Comparison of ENCODE assay signal across 8 cellular contexts in the genomic region with DNA sequence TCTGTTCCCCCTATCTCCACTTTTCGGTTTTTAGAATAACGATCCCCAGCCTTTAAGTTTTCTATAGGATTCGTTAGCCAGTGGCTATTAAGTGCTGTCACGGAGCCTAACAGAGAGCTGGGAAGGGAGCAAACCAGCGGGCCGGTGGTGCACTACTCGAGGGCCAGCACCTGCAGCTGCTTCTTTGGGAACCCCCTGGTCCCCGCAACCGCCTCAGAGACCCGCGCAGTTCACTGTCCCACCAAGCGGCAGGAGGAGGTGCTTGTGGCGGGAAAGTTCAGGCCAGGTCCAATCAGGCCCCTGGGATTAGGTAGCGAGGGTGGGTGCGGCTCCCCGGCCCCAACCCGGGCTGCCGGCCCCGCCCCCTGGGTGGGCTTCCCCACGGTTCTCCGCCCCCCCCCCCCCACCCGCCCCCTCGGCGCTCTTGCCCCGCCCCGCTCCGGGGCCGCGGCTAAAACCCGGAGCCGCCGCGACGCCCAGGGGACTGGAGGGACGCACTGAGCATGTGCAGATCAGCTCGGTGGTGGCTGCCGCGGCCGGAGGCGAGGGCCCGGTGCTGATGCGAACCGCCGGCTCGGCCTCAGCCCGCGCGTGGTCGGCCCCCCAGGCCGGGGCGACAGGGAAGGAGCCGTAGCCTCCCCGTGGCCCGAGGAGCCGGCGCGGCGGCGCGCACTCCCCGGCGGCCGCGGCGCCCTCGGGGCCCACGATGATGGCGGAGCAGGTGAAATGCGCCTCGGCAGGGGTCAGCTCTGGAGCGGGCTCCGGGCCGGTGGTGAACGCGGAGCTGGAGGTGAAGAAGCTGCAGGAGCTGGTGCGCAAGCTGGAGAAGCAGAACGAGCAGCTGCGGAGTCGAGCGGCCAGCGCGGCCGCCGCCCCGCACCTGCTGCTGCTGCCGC. TPM values are rescaled to one million over a fixed set of nuclear protein-coding genes. Genes with fewer than 3 reads are reported as not detected.
DNase-seq lines count a peak whose midpoint lies in the region; ATAC-seq and TF ChIP-seq lines count a peak whose summit lies in the region.

A gene (plus strand): TSS at position 480 of the 896 bp plus-strand sequence. CDS start 227 bp downstream, at position 707.

- ATAC-seq in GM19023 (IDR thresholded peaks at IDR 0.05; ENCODE audit: unreplicated experiment) (peak; percentile 77), HG03342 (IDR thresholded peaks at IDR 0.05; ENCODE audit: unreplicated experiment) (peak; percentile 67), lower lobe of right lung (peak; percentile 94 to 95)

- intact Hi-C loops in activated CD4-positive, alpha-beta T cell treated with anti-CD3 and anti-CD28 coated beads, Interleukin-2, amount 10 ng/mL, durations not matched to agents 24 days and 14 days (cut with micrococcal nuclease): loop anchor here (1.0 to 5.0 kb wide), 4 partner anchors 54 to 810 kb away; a partner anchor contains a TSS
- intact Hi-C loops in dendritic cell treated with granulocyte-macrophage colony-stimulating factor and Interleukin-4, amounts not matched to agents 40 ng/mL and 50 ng/mL, for 4 days (cut with micrococcal nuclease): no loop called here
- intact Hi-C loops in lower lobe of right lung (cut with DNase I): no loop called here

- TF ChIP-seq CTCF in lower lobe of right lung (IDR thresholded peaks at IDR 0.05): no peak

- H3K27ac Mint-ChIP-seq in activated CD4-positive, alpha-beta T cell treated with anti-CD3 and anti-CD28 coated beads, Interleukin-2, amount 10 ng/mL, durations not matched to agents 24 days and 14 days: peak within 1 kb of the TSS; percentile 68
- peak within 1 kb of the TSS; percentile 42 for H3K27ac Mint-ChIP-seq in dendritic cell treated with granulocyte-macrophage colony-stimulating factor and Interleukin-4, amounts not matched to agents 40 ng/mL and 50 ng/mL, for 4 days

- DNase-seq in AG08395 (ENCODE audit: low spot score) (peak; percentile 37), NCI-H510A treated with DMSO at 0.1 percent for 48 hours (lab: John Stamatoyannopoulos, UW) (peak; percentile 30), lower lobe of right lung (peak; percentile 83)
- DNase-seq in activated CD4-positive, alpha-beta T cell treated with anti-CD3 and anti-CD28 coated beads, Interleukin-2, amount 10 ng/mL, durations not matched to agents 24 days and 14 days: peak; percentile 94
- DNase-seq in stimulated activated CD4-positive, alpha-beta T cell treated with anti-CD3 and anti-CD28 coated beads, TNF-alpha, amount 100 ng/mL, for 24 hours (ENCODE audit: low read depth in 3 of 3): peak; percentile 64 to 73 (median 64)

- H3K4me3 ChIP-seq in lower lobe of right lung: peak within 1 kb of the TSS; percentile 71

- H3K4me3 Mint-ChIP-seq in activated CD4-positive, alpha-beta T cell treated with anti-CD3 and anti-CD28 coated beads, Interleukin-2, amount 10 ng/mL, durations not matched to agents 24 days and 14 days: peak within 1 kb of the TSS; percentile 99
- H3K4me3 Mint-ChIP-seq in dendritic cell treated with granulocyte-macrophage colony-stimulating factor and Interleukin-4, amounts not matched to agents 40 ng/mL and 50 ng/mL, for 4 days: peak within 1 kb of the TSS; percentile 97

- no peaks in the 10 kb centered on the region for H3K9me3 Mint-ChIP-seq in activated CD4-positive, alpha-beta T cell treated with anti-CD3 and anti-CD28 coated beads, Interleukin-2, amount 10 ng/mL, durations not matched to agents 24 days and 14 days
- no peaks in the 10 kb centered on the region for H3K9me3 Mint-ChIP-seq in dendritic cell treated with granulocyte-macrophage colony-stimulating factor and Interleukin-4, amounts not matched to agents 40 ng/mL and 50 ng/mL, for 4 days

- H3K27me3 ChIP-seq in lower lobe of right lung (ENCODE audit: low read depth): no peaks in the 10 kb centered on the region

- H3K27me3 Mint-ChIP-seq in activated CD4-positive, alpha-beta T cell treated with anti-CD3 and anti-CD28 coated beads, Interleukin-2, amount 10 ng/mL, durations not matched to agents 24 days and 14 days: peaks cover 35% of the 10 kb centered on the region
- H3K27me3 Mint-ChIP-seq in dendritic cell treated with granulocyte-macrophage colony-stimulating factor and Interleukin-4, amounts not matched to agents 40 ng/mL and 50 ng/mL, for 4 days: peaks cover 29% of the 10 kb centered on the region

- H3K27ac ChIP-seq in lower lobe of right lung: peak within 1 kb of the TSS; percentile 67

- H3K4me1 ChIP-seq in lower lobe of right lung: peaks cover 27% of the 10 kb centered on the region

- H3K36me3 Mint-ChIP-seq in activated CD4-positive, alpha-beta T cell treated with anti-CD3 and anti-CD28 coated beads, Interleukin-2, amount 10 ng/mL, durations not matched to agents 24 days and 14 days (ENCODE audit: low read depth): peaks cover 7% of the 10 kb centered on the region
- peaks cover 6% of the 10 kb centered on the region for H3K36me3 Mint-ChIP-seq in dendritic cell treated with granulocyte-macrophage colony-stimulating factor and Interleukin-4, amounts not matched to agents 40 ng/mL and 50 ng/mL, for 4 days (ENCODE audit: low read depth)

- H3K36me3 ChIP-seq in lower lobe of right lung: no peaks in the 10 kb centered on the region

- H3K9me3 ChIP-seq in lower lobe of right lung: no peaks in the 10 kb centered on the region

- H3K4me1 Mint-ChIP-seq in activated CD4-positive, alpha-beta T cell treated with anti-CD3 and anti-CD28 coated beads, Interleukin-2, amount 10 ng/mL, durations not matched to agents 24 days and 14 days: peaks cover 31% of the 10 kb centered on the region
- H3K4me1 Mint-ChIP-seq in dendritic cell treated with granulocyte-macrophage colony-stimulating factor and Interleukin-4, amounts not matched to agents 40 ng/mL and 50 ng/mL, for 4 days (ENCODE audit: low read depth): peaks cover 5% of the 10 kb centered on the region

RNA-seq across cellular contexts. Expression of the gene that starts here (rescaled TPM):
- 28.7 and 29.1 TPM in 2 replicates for total RNA-seq in activated CD4-positive, alpha-beta T cell treated with anti-CD3 and anti-CD28 coated beads, Interleukin-2, amount 10 ng/mL, durations not matched to agents 24 days and 14 days
- 16.4 TPM for total RNA-seq in lower lobe of right lung

Comparison
In these comparisons a context has a peak if more than half of its experiments do, and no peak if none do; other contexts are left out.
1. Peak in every context shown above with its lines: DNase-seq, ATAC-seq, H3K4me3 ChIP-seq and H3K27ac ChIP-seq.
2. DNase-seq: peak in every context shown above with its lines; median percentile 94 in activated CD4-positive, alpha-beta T cell treated with anti-CD3 and anti-CD28 coated beads, Interleukin-2, amount 10 ng/mL, durations not matched to agents 24 days and 14 days; 83 in lower lobe of right lung; 64 in stimulated activated CD4-positive, alpha-beta T cell treated with anti-CD3 and anti-CD28 coated beads, TNF-alpha, amount 100 ng/mL, for 24 hours; 37 in AG08395; 30 in NCI-H510A treated with DMSO at 0.1 percent for 48 hours.